Comparison of ENCODE assay signal across 1 cellular context in the genomic region with DNA sequence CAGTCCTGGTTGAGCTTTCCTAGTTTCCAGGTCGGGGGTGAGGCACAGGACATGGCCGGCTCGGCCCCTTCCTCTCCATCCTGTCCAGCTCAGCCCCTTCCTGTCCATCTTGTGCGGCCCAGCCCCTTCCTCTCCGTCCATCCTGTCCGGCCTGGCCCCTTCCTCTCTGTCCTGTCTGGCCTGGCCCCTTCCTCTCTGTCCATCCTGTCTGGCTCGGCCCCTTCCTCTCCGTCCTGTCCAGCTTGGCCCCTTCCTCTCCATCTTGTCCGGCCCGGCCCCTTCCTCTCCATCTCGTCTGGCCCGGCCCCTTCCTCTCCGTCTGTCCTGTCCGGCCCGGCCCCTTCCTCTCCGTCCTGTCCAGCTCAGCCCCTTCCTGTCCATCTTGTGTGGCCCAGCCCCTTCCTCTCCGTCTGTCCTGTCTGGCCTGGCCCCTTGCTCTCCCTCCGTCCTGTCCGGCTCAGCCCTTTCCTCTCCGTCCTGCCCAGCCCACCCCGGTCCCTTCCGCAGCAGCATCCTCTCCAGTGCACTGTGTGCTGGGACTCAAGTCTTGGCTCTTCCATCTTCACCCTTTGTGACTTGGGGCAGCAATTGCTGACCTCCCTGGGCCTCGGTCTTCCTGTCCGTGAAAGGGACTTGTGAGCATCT.
TF ChIP-seq lines count a peak whose summit lies in the region.

No MANE protein-coding gene starts in this region.

TF ChIP-seq in HCT116, 20 proteins besides CTCF, POLR2A, EP300 and RAD21 (continued from another document):
- TF ChIP-seq, protein P1, sequence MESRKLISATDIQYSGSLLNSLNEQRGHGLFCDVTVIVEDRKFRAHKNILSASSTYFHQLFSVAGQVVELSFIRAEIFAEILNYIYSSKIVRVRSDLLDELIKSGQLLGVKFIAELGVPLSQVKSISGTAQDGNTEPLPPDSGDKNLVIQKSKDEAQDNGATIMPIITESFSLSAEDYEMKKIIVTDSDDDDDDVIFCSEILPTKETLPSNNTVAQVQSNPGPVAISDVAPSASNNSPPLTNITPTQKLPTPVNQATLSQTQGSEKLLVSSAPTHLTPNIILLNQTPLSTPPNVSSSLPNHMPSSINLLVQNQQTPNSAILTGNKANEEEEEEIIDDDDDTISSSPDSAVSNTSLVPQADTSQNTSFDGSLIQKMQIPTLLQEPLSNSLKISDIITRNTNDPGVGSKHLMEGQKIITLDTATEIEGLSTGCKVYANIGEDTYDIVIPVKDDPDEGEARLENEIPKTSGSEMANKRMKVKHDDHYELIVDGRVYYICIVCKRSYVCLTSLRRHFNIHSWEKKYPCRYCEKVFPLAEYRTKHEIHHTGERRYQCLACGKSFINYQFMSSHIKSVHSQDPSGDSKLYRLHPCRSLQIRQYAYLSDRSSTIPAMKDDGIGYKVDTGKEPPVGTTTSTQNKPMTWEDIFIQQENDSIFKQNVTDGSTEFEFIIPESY (IDR thresholded peaks at IDR 0.05; ENCODE audit: extremely low read depth, insufficient replicate concordance, low read length): no peak
- no peak for TF ChIP-seq JUND (IDR thresholded peaks at IDR 0.05)
- TF ChIP-seq ZFX (IDR thresholded peaks at IDR 0.05): no peak
- TF ChIP-seq CBX3 (IDR thresholded peaks at IDR 0.05; ENCODE audit: low read depth): no peak
- TF ChIP-seq ELF1 (IDR thresholded peaks at IDR 0.05; ENCODE audit: borderline replicate concordance, low read depth): no peak
- TF ChIP-seq SIN3A (IDR thresholded peaks at IDR 0.05; ENCODE audit: low read depth): no peak
- TF ChIP-seq, protein P2, sequence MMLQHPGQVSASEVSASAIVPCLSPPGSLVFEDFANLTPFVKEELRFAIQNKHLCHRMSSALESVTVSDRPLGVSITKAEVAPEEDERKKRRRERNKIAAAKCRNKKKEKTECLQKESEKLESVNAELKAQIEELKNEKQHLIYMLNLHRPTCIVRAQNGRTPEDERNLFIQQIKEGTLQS (IDR thresholded peaks at IDR 0.05): no peak
- no peak for TF ChIP-seq TCF7L2 (IDR thresholded peaks at IDR 0.05; ENCODE audit: borderline replicate concordance, extremely low read depth, insufficient read depth, insufficient read length)
- TF ChIP-seq FOSL1 (IDR thresholded peaks at IDR 0.05; ENCODE audit: low read depth): no peak
- TF ChIP-seq EZH2phosphoT487 (IDR thresholded peaks at IDR 0.05; ENCODE audit: borderline replicate concordance): no peak
- TF ChIP-seq, protein P3, sequence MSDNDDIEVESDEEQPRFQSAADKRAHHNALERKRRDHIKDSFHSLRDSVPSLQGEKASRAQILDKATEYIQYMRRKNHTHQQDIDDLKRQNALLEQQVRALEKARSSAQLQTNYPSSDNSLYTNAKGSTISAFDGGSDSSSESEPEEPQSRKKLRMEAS (IDR thresholded peaks at IDR 0.05): no peak
- TF ChIP-seq, protein P4, sequence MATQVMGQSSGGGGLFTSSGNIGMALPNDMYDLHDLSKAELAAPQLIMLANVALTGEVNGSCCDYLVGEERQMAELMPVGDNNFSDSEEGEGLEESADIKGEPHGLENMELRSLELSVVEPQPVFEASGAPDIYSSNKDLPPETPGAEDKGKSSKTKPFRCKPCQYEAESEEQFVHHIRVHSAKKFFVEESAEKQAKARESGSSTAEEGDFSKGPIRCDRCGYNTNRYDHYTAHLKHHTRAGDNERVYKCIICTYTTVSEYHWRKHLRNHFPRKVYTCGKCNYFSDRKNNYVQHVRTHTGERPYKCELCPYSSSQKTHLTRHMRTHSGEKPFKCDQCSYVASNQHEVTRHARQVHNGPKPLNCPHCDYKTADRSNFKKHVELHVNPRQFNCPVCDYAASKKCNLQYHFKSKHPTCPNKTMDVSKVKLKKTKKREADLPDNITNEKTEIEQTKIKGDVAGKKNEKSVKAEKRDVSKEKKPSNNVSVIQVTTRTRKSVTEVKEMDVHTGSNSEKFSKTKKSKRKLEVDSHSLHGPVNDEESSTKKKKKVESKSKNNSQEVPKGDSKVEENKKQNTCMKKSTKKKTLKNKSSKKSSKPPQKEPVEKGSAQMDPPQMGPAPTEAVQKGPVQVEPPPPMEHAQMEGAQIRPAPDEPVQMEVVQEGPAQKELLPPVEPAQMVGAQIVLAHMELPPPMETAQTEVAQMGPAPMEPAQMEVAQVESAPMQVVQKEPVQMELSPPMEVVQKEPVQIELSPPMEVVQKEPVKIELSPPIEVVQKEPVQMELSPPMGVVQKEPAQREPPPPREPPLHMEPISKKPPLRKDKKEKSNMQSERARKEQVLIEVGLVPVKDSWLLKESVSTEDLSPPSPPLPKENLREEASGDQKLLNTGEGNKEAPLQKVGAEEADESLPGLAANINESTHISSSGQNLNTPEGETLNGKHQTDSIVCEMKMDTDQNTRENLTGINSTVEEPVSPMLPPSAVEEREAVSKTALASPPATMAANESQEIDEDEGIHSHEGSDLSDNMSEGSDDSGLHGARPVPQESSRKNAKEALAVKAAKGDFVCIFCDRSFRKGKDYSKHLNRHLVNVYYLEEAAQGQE (IDR thresholded peaks at IDR 0.05; ENCODE audit: low read depth): no peak
- TF ChIP-seq YY1 (IDR thresholded peaks at IDR 0.05; ENCODE audit: extremely low read depth, insufficient replicate concordance, low read depth, low read length): no peak
- no peak for TF ChIP-seq SRF (IDR thresholded peaks at IDR 0.05; ENCODE audit: low read depth)
TF ChIP-seq in HCT116: peak in this region for 0.
